In genomic region chr6:49557177-49557576, GRCh38 we compare ENCODE assay signal across 28 cellular contexts. TPM values are rescaled to one million over a fixed set of nuclear protein-coding genes. Genes with fewer than 3 reads are reported as not detected.
DNase-seq lines count a peak whose midpoint lies in the region; ATAC-seq and TF ChIP-seq lines count a peak whose summit lies in the region.
"Had no signal": no experiment of that assay in that cellular context is flagged by ENCODE, and none has a peak within 500 bp of the region (broad histone marks: within the 10 kb centered on the region; RNA-seq: fewer than 3 reads in every experiment).

No MANE protein-coding gene starts in this region.

- POLR2A ChIA-PET in activated CD4-positive, alpha-beta T cell treated with anti-CD3 and anti-CD28 coated beads for 36 hours (lab: Charles Lee) = no interaction called here
- POLR2A ChIA-PET in GM10248 (lab: Yijun Ruan, JAX) = no interaction called here

- no peak overlapping the region for H3K4me3 Mint-ChIP-seq in activated CD4-positive, alpha-beta T cell treated with anti-CD3 and anti-CD28 coated beads for 36 hours
- H3K4me3 Mint-ChIP-seq: activated CD8-positive, alpha-beta memory T cell treated with anti-CD3 and anti-CD28 coated beads, Interleukin-2, amount 10 ng/mL, durations not matched to agents 7 days and 5 days; CD4-positive, CD25-positive, alpha-beta regulatory T cell; effector memory CD8-positive, alpha-beta T cell; natural killer cell treated with Interleukin-12 subunit alpha and Interleukin-12 subunit beta and Interleukin-15 and Interleukin-18, amount 100 ng/mL, for 72 hours had no signal

- 57% methylated on average over 3 of the region's 3 CpGs for WGBS in right lobe of liver (ENCODE audit: insufficient coverage, low coverage, low lambda C conversion rate, missing lambda C conversion rate)

- TF ChIP-seq POLR2A in right lobe of liver (IDR thresholded peaks at IDR 0.05) (no peak), gastrocnemius medialis (IDR thresholded peaks at IDR 0.05) (no peak)

- DNase-seq in NCI-H2196 (lab: John Stamatoyannopoulos, UW; ENCODE audit: unreplicated experiment) (peak; percentile 8), NCI-H2196 treated with DMSO at 0.1 percent for 48 hours (lab: John Stamatoyannopoulos, UW; ENCODE audit: unreplicated experiment) (no peak), RWPE2 (ENCODE audit: low spot score) (no peak), right lobe of liver (no peak), superior temporal gyrus (ENCODE audit: extremely low spot score) (no peak), gastrocnemius medialis (no peak), GM10248 (ENCODE audit: extremely low spot score) (no peak)
- DNase-seq in activated CD4-positive, alpha-beta T cell treated with anti-CD3 and anti-CD28 coated beads for 36 hours = no peak
- DNase-seq: activated CD4-positive, alpha-beta T cell treated with anti-CD3 and anti-CD28 coated beads, Interleukin-2, amount 50 U/mL, for 4 hours; activated CD8-positive, alpha-beta memory T cell treated with anti-CD3 and anti-CD28 coated beads, Interleukin-2, amount 10 ng/mL, durations not matched to agents 7 days and 5 days; activated naive CD4-positive, alpha-beta T cell; activated T-cell treated with anti-CD3 and anti-CD28 coated beads, Interleukin-2, amount 50 U/mL, for 48 hours; central memory CD4-positive, alpha-beta T cell; effector memory CD8-positive, alpha-beta T cell; kidney; psoas muscle; sigmoid colon; stimulated activated CD4-positive, alpha-beta T cell treated with anti-CD3 and anti-CD28 coated beads, Interleukin-12 subunit alpha, Interleukin-12 subunit beta, amount 100 ng/mL, for 4 hours; stimulated activated CD4-positive, alpha-beta T cell treated with anti-CD3 and anti-CD28 coated beads, Interleukin-4, amount 100 ng/mL, for 1 hour had no signal

- H3K27ac Mint-ChIP-seq in activated CD4-positive, alpha-beta T cell treated with anti-CD3 and anti-CD28 coated beads for 36 hours = no peak overlapping the region
- H3K27ac Mint-ChIP-seq: activated CD8-positive, alpha-beta memory T cell treated with anti-CD3 and anti-CD28 coated beads, Interleukin-2, amount 10 ng/mL, durations not matched to agents 7 days and 5 days; CD4-positive, CD25-positive, alpha-beta regulatory T cell; effector memory CD8-positive, alpha-beta T cell; natural killer cell treated with Interleukin-12 subunit alpha and Interleukin-12 subunit beta and Interleukin-15 and Interleukin-18, amount 100 ng/mL, for 72 hours had no signal

- TF ChIP-seq CTCF in RWPE2 (IDR thresholded peaks at IDR 0.05; ENCODE audit: poor library complexity, severe bottlenecking) = no peak
- TF ChIP-seq CTCF in right lobe of liver (IDR thresholded peaks at IDR 0.05) = no peak
- no peak for TF ChIP-seq CTCF in gastrocnemius medialis (IDR thresholded peaks at IDR 0.05 in 4 of 5, conservative IDR thresholded peaks at IDR 0.05 in 1 of 5)
- TF ChIP-seq CTCF in GM10248 (IDR thresholded peaks at IDR 0.05; ENCODE audit: control extremely low read depth, extremely low read depth, low read depth, missing control alignments) = no peak

- in situ Hi-C loops in gastrocnemius medialis (cut with MboI; ENCODE audit: low sequenced_read_pairs in 4 of 4) = no loop called here

- no peak overlapping the region for H3K4me3 ChIP-seq in RWPE2 (ENCODE audit: severe bottlenecking)
- no peak overlapping the region for H3K4me3 ChIP-seq in right lobe of liver
- H3K4me3 ChIP-seq in gastrocnemius medialis = no peak overlapping the region
- H3K4me3 ChIP-seq: HAP-1, lung, psoas muscle, sigmoid colon had no signal

- H3K36me3 ChIP-seq in RWPE2 (ENCODE audit: low read depth) (peaks cover 75% of the 10 kb centered on the region), right lobe of liver (no peaks in the 10 kb centered on the region), gastrocnemius medialis (no peaks in the 10 kb centered on the region)
- H3K36me3 ChIP-seq: HAP-1, sigmoid colon had no signal

- peaks cover 9% of the 10 kb centered on the region for H3K4me1 Mint-ChIP-seq in activated CD4-positive, alpha-beta T cell treated with anti-CD3 and anti-CD28 coated beads for 36 hours
- H3K4me1 Mint-ChIP-seq: activated CD8-positive, alpha-beta memory T cell treated with anti-CD3 and anti-CD28 coated beads, Interleukin-2, amount 10 ng/mL, durations not matched to agents 7 days and 5 days; CD4-positive, CD25-positive, alpha-beta regulatory T cell had no signal

- H3K9me3 Mint-ChIP-seq in activated CD4-positive, alpha-beta T cell treated with anti-CD3 and anti-CD28 coated beads for 36 hours (ENCODE audit: low read depth) = no peaks in the 10 kb centered on the region
- H3K9me3 Mint-ChIP-seq: effector memory CD8-positive, alpha-beta T cell; natural killer cell treated with Interleukin-12 subunit alpha and Interleukin-12 subunit beta and Interleukin-15 and Interleukin-18, amount 100 ng/mL, for 72 hours had no signal

- CTCF ChIA-PET in activated CD4-positive, alpha-beta T cell treated with anti-CD3 and anti-CD28 coated beads for 36 hours (lab: Charles Lee) = interaction anchor here (0.7 kb wide), 1 partner anchor 20 kb away, joined by 3 read pairs; no protein-coding TSS in a partner anchor
- CTCF ChIA-PET in GM10248 (lab: Yijun Ruan, JAX) = interaction anchor here (0.7 to 2.0 kb wide), 5 partner anchors 9 to 52 kb away, joined by 3 to 6 read pairs (median 3); no protein-coding TSS in a partner anchor

- no peaks in the 10 kb centered on the region for H3K36me3 Mint-ChIP-seq in activated CD4-positive, alpha-beta T cell treated with anti-CD3 and anti-CD28 coated beads for 36 hours (ENCODE audit: low read depth)
- H3K36me3 Mint-ChIP-seq: activated CD8-positive, alpha-beta memory T cell treated with anti-CD3 and anti-CD28 coated beads, Interleukin-2, amount 10 ng/mL, durations not matched to agents 7 days and 5 days; CD4-positive, CD25-positive, alpha-beta regulatory T cell; natural killer cell treated with Interleukin-12 subunit alpha and Interleukin-12 subunit beta and Interleukin-15 and Interleukin-18, amount 100 ng/mL, for 72 hours had no signal

- H3K4me1 ChIP-seq in RWPE2 (ENCODE audit: insufficient read depth, poor library complexity, severe bottlenecking) (peaks cover 34% of the 10 kb centered on the region), right lobe of liver (peaks cover 0 to 25% (median 9%) of the 10 kb centered on the region in 4 donors), gastrocnemius medialis (no peaks in the 10 kb centered on the region)
- H3K4me1 ChIP-seq: psoas muscle, sigmoid colon had no signal

- intact Hi-C loops in right lobe of liver (cut with DNase I) = no loop called here
- intact Hi-C loops in activated CD4-positive, alpha-beta T cell treated with anti-CD3 and anti-CD28 coated beads for 36 hours (cut with DNase I, micrococcal nuclease) = no loop called here
- intact Hi-C loops in gastrocnemius medialis (cut with DNase I; ENCODE audit: low total_unique reads) = no loop called here

- peaks cover 13% of the 10 kb centered on the region for H3K27me3 Mint-ChIP-seq in activated CD4-positive, alpha-beta T cell treated with anti-CD3 and anti-CD28 coated beads for 36 hours
- H3K27me3 Mint-ChIP-seq: natural killer cell treated with Interleukin-12 subunit alpha and Interleukin-12 subunit beta and Interleukin-15 and Interleukin-18, amount 100 ng/mL, for 72 hours had no signal

- H3K27ac ChIP-seq in RWPE2 (ENCODE audit: poor library complexity, severe bottlenecking) = peak overlapping the region; percentile 95
- H3K27ac ChIP-seq in right lobe of liver = peak overlapping the region in 2 of 3 donors; percentile 51 to 64
- no peak overlapping the region for H3K27ac ChIP-seq in gastrocnemius medialis
- H3K27ac ChIP-seq: psoas muscle, sigmoid colon had no signal

- no peaks in the 10 kb centered on the region for H3K9me3 ChIP-seq in RWPE2 (ENCODE audit: severe bottlenecking)
- no peaks in the 10 kb centered on the region for H3K9me3 ChIP-seq in right lobe of liver
- H3K9me3 ChIP-seq in gastrocnemius medialis = no peaks in the 10 kb centered on the region
- H3K9me3 ChIP-seq: HAP-1, psoas muscle, sigmoid colon had no signal

- ATAC-seq in RWPE2 (ENCODE audit: low read depth) (no peak), right lobe of liver (peak in 3 of 4 donors; percentile 54 to 82 (median 67)), gastrocnemius medialis (no peak)
- no peak for ATAC-seq in activated CD4-positive, alpha-beta T cell treated with anti-CD3 and anti-CD28 coated beads for 36 hours
- ATAC-seq: activated CD8-positive, alpha-beta memory T cell treated with anti-CD3 and anti-CD28 coated beads, Interleukin-2, amount 10 ng/mL, durations not matched to agents 7 days and 5 days; effector memory CD8-positive, alpha-beta T cell; natural killer cell treated with Interleukin-12 subunit alpha and Interleukin-12 subunit beta and Interleukin-15 and Interleukin-18, amount 100 ng/mL, for 72 hours; psoas muscle had no signal

- H3K27me3 ChIP-seq in RWPE2 (ENCODE audit: insufficient read depth, poor library complexity, severe bottlenecking) (no peaks in the 10 kb centered on the region), right lobe of liver (no peaks in the 10 kb centered on the region), gastrocnemius medialis (no peaks in the 10 kb centered on the region)

RNA-seq across cellular contexts. Expression of gene C6orf141, which starts 6.7 kb away (rescaled TPM):
- 1 to 10 TPM in 3 of 6 experiments, under 1 TPM in 3; 0.18 to 3.4 (median 0.79) TPM for total RNA-seq in right lobe of liver
- total RNA-seq in activated CD4-positive, alpha-beta T cell treated with anti-CD3 and anti-CD28 coated beads for 36 hours = 1 to 10 TPM; 1.1 TPM
- total RNA-seq in gastrocnemius medialis = 1 to 10 TPM in 3 of 4 donors, not detected in 1; 1.0 to 7.8 (median 1.5) TPM
- total RNA-seq: activated CD8-positive, alpha-beta memory T cell treated with anti-CD3 and anti-CD28 coated beads, Interleukin-2, amount 10 ng/mL, durations not matched to agents 7 days and 5 days; CD4-positive, CD25-positive, alpha-beta regulatory T cell; IMR-90; natural killer cell treated with Interleukin-12 subunit alpha and Interleukin-12 subunit beta and Interleukin-15 and Interleukin-18, amount 100 ng/mL, for 72 hours had no signal

RNA-seq across cellular contexts. Expression of gene GLYATL3, which starts 57.5 kb away (rescaled TPM):
- total RNA-seq in right lobe of liver (under 1 TPM in 2 of 6 experiments, not detected in 4; 0.44 to 0.48 TPM), gastrocnemius medialis (not detected)
- total RNA-seq in activated CD4-positive, alpha-beta T cell treated with anti-CD3 and anti-CD28 coated beads for 36 hours = not detected
- total RNA-seq: activated CD8-positive, alpha-beta memory T cell treated with anti-CD3 and anti-CD28 coated beads, Interleukin-2, amount 10 ng/mL, durations not matched to agents 7 days and 5 days; CD4-positive, CD25-positive, alpha-beta regulatory T cell; fibroblast of villous mesenchyme; IMR-90; kidney; LHCN-M2; lung; mononuclear cell; natural killer cell treated with Interleukin-12 subunit alpha and Interleukin-12 subunit beta and Interleukin-15 and Interleukin-18, amount 100 ng/mL, for 72 hours; omental fat pad; psoas muscle; sigmoid colon had no signal

Comparison
In these comparisons a context has a peak if more than half of its experiments do, and no peak if none do; other contexts are left out.
1. ATAC-seq: peak in right lobe of liver (3 of 4); none in RWPE2 (single experiment), activated CD4-positive, alpha-beta T cell treated with anti-CD3 and anti-CD28 coated beads for 36 hours (single experiment) and gastrocnemius medialis (0 of 2).
2. H3K27ac ChIP-seq: peak in RWPE2 (single experiment) and right lobe of liver (2 of 3); none in gastrocnemius medialis (0 of 4).